In genomic region chr15:48695835-48696573, GRCh38 we compare ENCODE assay signal across 18 cellular contexts.
"Had no signal": no experiment of that assay in that cellular context is flagged by ENCODE, and none has a peak within 500 bp of the region (broad histone marks: within the 10 kb centered on the region; RNA-seq: fewer than 3 reads in every experiment).

No MANE protein-coding gene starts in this region.

- H3K27ac Mint-ChIP-seq: mesothelial cell of epicardium; neural progenitor cell; T-helper 1 cell treated with Interleukin-12 subunit alpha and Interleukin-12 subunit beta and Interleukin-4 antibody, amounts not matched to agents 30 μg/mL and 1 μg/mL, for 36 hours had no signal

- H3K4me1 Mint-ChIP-seq: mesothelial cell of epicardium, neural progenitor cell had no signal

- H3K79me2 ChIP-seq: parathyroid adenoma had no signal

- H3K9me3 Mint-ChIP-seq: mesothelial cell of epicardium; neural progenitor cell; T-helper 1 cell treated with Interleukin-12 subunit alpha and Interleukin-12 subunit beta and Interleukin-4 antibody, amounts not matched to agents 30 μg/mL and 1 μg/mL, for 36 hours had no signal

- H3K4me1 ChIP-seq: breast epithelium, neural progenitor cell, parathyroid adenoma, thyroid gland, vagina had no signal

- H2AFZ ChIP-seq: neural progenitor cell, parathyroid adenoma had no signal

- H3K27ac ChIP-seq: breast epithelium, dorsolateral prefrontal cortex, heart left ventricle, neural progenitor cell, parathyroid adenoma, skin epidermis, thyroid gland, vagina had no signal

- DNase-seq: activated CD4-positive, alpha-beta T cell treated with anti-CD3 and anti-CD28 coated beads, Interleukin-2, amount 50 U/mL, for 4 hours; activated CD4-positive, CD25-positive, alpha-beta regulatory T cell treated with anti-CD3 and anti-CD28 coated beads, Interleukin-2, amount 50 U/mL, for 72 hours; activated naive CD4-positive, alpha-beta T cell treated with anti-CD3 and anti-CD28 coated beads, Interleukin-2, amount 50 U/mL, for 16 hours; activated T-cell treated with anti-CD3 and anti-CD28 coated beads, Interleukin-2, amount 50 U/mL, for 1 hour; dorsolateral prefrontal cortex; heart left ventricle; left ventricle myocardium superior; retina; thyroid gland had no signal

- H3K36me3 Mint-ChIP-seq: mesothelial cell of epicardium, neural progenitor cell had no signal

- H3K27me3 ChIP-seq: breast epithelium, dorsolateral prefrontal cortex, heart left ventricle, neural progenitor cell, thyroid gland, vagina had no signal

- H3K36me3 ChIP-seq: breast epithelium, heart left ventricle, neural progenitor cell, thyroid gland, vagina had no signal

- H3K4me2 ChIP-seq: neural progenitor cell had no signal

- ATAC-seq: left ventricle myocardium superior had no signal

- H3K9me3 ChIP-seq: breast epithelium, heart left ventricle, thyroid gland, vagina had no signal

- H3K9ac ChIP-seq: neural progenitor cell, parathyroid adenoma had no signal

- H3K4me3 ChIP-seq: breast epithelium, dorsolateral prefrontal cortex, heart left ventricle, neural progenitor cell, skin epidermis, thyroid gland, vagina had no signal

- H3K4me3 Mint-ChIP-seq: mesothelial cell of epicardium; neural progenitor cell; T-helper 1 cell treated with Interleukin-12 subunit alpha and Interleukin-12 subunit beta and Interleukin-4 antibody, amounts not matched to agents 30 μg/mL and 1 μg/mL, for 36 hours had no signal

- FAIRE-seq: frontal cortex, islet of Langerhans had no signal
